In the genomic region with DNA sequence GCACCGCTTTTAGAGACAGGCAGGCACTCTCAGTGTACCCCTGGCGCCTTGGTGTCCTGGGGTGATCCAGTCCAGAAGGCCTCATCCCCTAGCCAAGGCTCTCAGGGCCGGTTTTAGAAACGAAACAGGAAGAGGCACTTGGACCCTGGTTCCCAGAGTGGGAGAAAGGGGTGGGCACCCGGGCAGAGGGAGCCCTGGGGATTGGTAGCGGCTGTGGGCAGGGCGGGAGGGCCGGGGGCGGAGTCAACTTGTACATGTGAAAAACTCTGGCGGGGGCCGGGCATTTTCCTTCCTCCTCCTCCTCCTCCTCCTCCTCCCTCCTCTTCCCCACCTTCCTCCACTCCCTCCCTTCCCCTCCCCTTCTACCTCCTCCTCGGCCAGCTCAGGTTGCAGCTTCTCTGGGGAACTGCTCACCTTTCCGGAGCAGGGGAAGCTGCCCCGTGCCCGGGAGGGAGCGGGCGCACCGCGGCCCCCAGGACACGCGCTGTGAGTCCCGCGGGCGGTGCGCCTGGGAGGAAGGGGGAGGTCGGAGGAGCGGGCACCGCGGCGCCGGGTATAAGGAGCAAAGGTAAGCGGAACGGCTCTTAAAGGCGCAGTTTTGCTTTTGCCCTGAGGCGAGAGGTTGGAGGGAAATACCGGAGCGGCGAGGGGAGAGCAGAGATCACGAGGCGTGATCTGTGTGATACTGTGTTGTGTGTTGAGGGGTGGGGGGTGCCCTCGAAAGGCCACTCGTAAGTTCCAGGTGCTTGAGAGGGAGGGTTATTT, we compare ENCODE assay signal across 1 cellular context.
A peak's percentile ranks its signal among the peaks of the same experiment; 100 is the strongest.
TF ChIP-seq lines count a peak whose summit lies in the region.

Gene CDK18 (plus strand): TSS at position 359 of the 765 bp plus-strand sequence. CDS start 18,499 bp downstream, outside the sequence.

TF ChIP-seq in endothelial cell of umbilical vein, 7 proteins besides CTCF, POLR2A, EP300 and RAD21 (continued from another document):
- TF ChIP-seq MAX (IDR thresholded peaks at IDR 0.05; ENCODE audit: insufficient read depth, insufficient read length): no peak
- TF ChIP-seq EZH2 (IDR thresholded peaks at IDR 0.05; ENCODE audit: borderline replicate concordance, low read depth, low read length, severe bottlenecking): peak; percentile 72
- no peak for TF ChIP-seq FOS (IDR thresholded peaks at IDR 0.05; ENCODE audit: borderline replicate concordance, insufficient read depth, low read length)
- TF ChIP-seq JUN (IDR thresholded peaks at IDR 0.05; ENCODE audit: borderline replicate concordance, insufficient read depth, insufficient read length, low read depth): no peak
